24 cellular contexts compared by ENCODE assay signal in genomic region chrX:2492536-2493218, GRCh38. TPM values are rescaled to one million over a fixed set of nuclear protein-coding genes. Genes with fewer than 3 reads are reported as not detected.
DNase-seq lines count a peak whose midpoint lies in the region; ATAC-seq and TF ChIP-seq lines count a peak whose summit lies in the region.
"Had no signal": no experiment of that assay in that cellular context is flagged by ENCODE, and none has a peak within 500 bp of the region (broad histone marks: within the 10 kb centered on the region; RNA-seq: fewer than 3 reads in every experiment).

No MANE protein-coding gene starts in this region.

- no peaks in the 10 kb centered on the region; the same call in 1 of the 2 replicates for H3F3A ChIP-seq in GM23338 (replicated peaks; ENCODE audit: low read depth)

- no peak for TF ChIP-seq POLR2A in adrenal gland (IDR thresholded peaks at IDR 0.05)
- no peak for TF ChIP-seq POLR2A in sigmoid colon (IDR thresholded peaks at IDR 0.05)

- H3K27ac ChIP-seq in GM23338 (ENCODE audit: low read depth) = no peak overlapping the region
- no peak overlapping the region for H3K27ac ChIP-seq in adrenal gland
- H3K27ac ChIP-seq in hepatocyte = peak overlapping the region; percentile 12
- H3K27ac ChIP-seq in sigmoid colon = no peak overlapping the region
- H3K27ac ChIP-seq: brain microvascular endothelial cell, coronary artery, SK-N-MC, skin epidermis, VCaP had no signal

- H3K27ac Mint-ChIP-seq in GM23338 = peak overlapping the region; percentile 74
- H3K27ac Mint-ChIP-seq: activated T-helper 17 cell treated with anti-CD3 and anti-CD28 coated beads, Interleukin-2, amount 50 U/mL, for 72 hours; nephron had no signal

- H3K4me2 ChIP-seq in GM23338 (no peak overlapping the region), hepatocyte (no peak overlapping the region)

- H3K4me3 ChIP-seq in GM23338 (no peak overlapping the region), adrenal gland (no peak overlapping the region), hepatocyte (no peak overlapping the region), sigmoid colon (no peak overlapping the region), H7 (ENCODE audit: insufficient read depth, low read depth, low read length) (no peak overlapping the region)
- H3K4me3 ChIP-seq: coronary artery, SK-N-MC, skin epidermis, thyroid gland had no signal

- ATAC-seq in GM23338 = no peak
- no peak for ATAC-seq in HG03095 (IDR thresholded peaks at IDR 0.05; ENCODE audit: unreplicated experiment)
- ATAC-seq: activated T-helper 17 cell treated with anti-CD3 and anti-CD28 coated beads, Interleukin-2, amount 50 U/mL, for 72 hours; stimulated activated naive CD8-positive, alpha-beta T cell treated with anti-CD3 and anti-CD28 coated beads, Interleukin-15, Interleukin-2, amounts not matched to agents 100 U/mL and 50 U/mL, for 24 hours had no signal

- H4K20me1 ChIP-seq in GM23338 (replicated peaks; ENCODE audit: insufficient read depth) (peaks cover 16% of the 10 kb centered on the region; the same call in 1 of the 2 replicates), hepatocyte (ENCODE audit: insufficient read depth, poor library complexity, severe bottlenecking) (peaks cover 23% of the 10 kb centered on the region)

- H3K9me3 ChIP-seq in adrenal gland (replicated peaks in 1 of 3) (no peaks in the 10 kb centered on the region), hepatocyte (ENCODE audit: low read depth) (no peaks in the 10 kb centered on the region), sigmoid colon (no peaks in the 10 kb centered on the region)
- H3K9me3 ChIP-seq: thyroid gland had no signal

- H3K79me2 ChIP-seq in GM23338 (replicated peaks; ENCODE audit: insufficient read depth) (peaks cover 76% of the 10 kb centered on the region), hepatocyte (peaks cover 97% of the 10 kb centered on the region)

- no peak for TF ChIP-seq EP300 in sigmoid colon (IDR thresholded peaks at IDR 0.05)

- peaks cover 25% of the 10 kb centered on the region for H3K4me1 ChIP-seq in GM23338 (ENCODE audit: insufficient read depth)
- H3K4me1 ChIP-seq in adrenal gland (replicated peaks in 1 of 2) = peaks cover under 1 to 15% of the 10 kb centered on the region in 2 donors
- peaks cover 8% of the 10 kb centered on the region for H3K4me1 ChIP-seq in hepatocyte (ENCODE audit: insufficient read depth)
- H3K4me1 ChIP-seq in sigmoid colon = peaks cover 0 to 9% (median 9%) of the 10 kb centered on the region in 4 donors

- no peak for TF ChIP-seq CTCF in GM23338 (conservative IDR thresholded peaks at IDR 0.05; ENCODE audit: low read depth in 2 of 2)
- no peak for TF ChIP-seq CTCF in adrenal gland (IDR thresholded peaks at IDR 0.05)
- TF ChIP-seq CTCF in hepatocyte (IDR thresholded peaks at IDR 0.05; ENCODE audit: poor library complexity) = no peak
- no peak for TF ChIP-seq CTCF in sigmoid colon (IDR thresholded peaks at IDR 0.05)

- DNase-seq in GM23338 (ENCODE audit: low spot score) = no peak
- peak in 6 of 7 donors; percentile 33 to 57 (median 40) for DNase-seq in adrenal gland
- no peak for DNase-seq in hepatocyte (ENCODE audit: low spot score)
- DNase-seq in sigmoid colon = peak; percentile 52
- DNase-seq in activated gamma-delta T cell (lab: John Stamatoyannopoulos, UW) = no peak
- DNase-seq in H7 = no peak
- no peak for DNase-seq in ureter (ENCODE audit: low spot score)
- DNase-seq: activated CD4-positive, alpha-beta T cell treated with anti-CD3 and anti-CD28 coated beads, Interleukin-2, amount 50 U/mL, for 4 hours; activated CD8-positive, alpha-beta memory T cell treated with anti-CD3 and anti-CD28 coated beads, Interleukin-2, amount 50 U/mL, for 4 hours; brain microvascular endothelial cell; left colon; NCI-H146; NCI-H524 treated with DMSO at 0.1 percent for 48 hours; stimulated activated CD4-positive, alpha-beta T cell treated with anti-CD3 and anti-CD28 coated beads, Interleukin-2, amount 100 ng/mL, for 48 hours; stimulated activated naive CD8-positive, alpha-beta T cell treated with anti-CD3 and anti-CD28 coated beads, Interleukin-15, Interleukin-2, amounts not matched to agents 100 U/mL and 50 U/mL, for 24 hours; T-helper 2 cell; thyroid gland had no signal

- H3K27me3 Mint-ChIP-seq in GM23338 (ENCODE audit: insufficient read depth, low read depth, poor library complexity) = peaks cover 14% of the 10 kb centered on the region
- H3K27me3 Mint-ChIP-seq: activated T-helper 17 cell treated with anti-CD3 and anti-CD28 coated beads, Interleukin-2, amount 50 U/mL, for 72 hours had no signal

- no peaks in the 10 kb centered on the region for H3K27me3 ChIP-seq in GM23338 (ENCODE audit: insufficient read depth)
- H3K27me3 ChIP-seq in adrenal gland = no peaks in the 10 kb centered on the region
- H3K27me3 ChIP-seq in hepatocyte = no peaks in the 10 kb centered on the region
- H3K27me3 ChIP-seq in sigmoid colon = no peaks in the 10 kb centered on the region
- H3K27me3 ChIP-seq in H7 (ENCODE audit: control insufficient read depth, insufficient read depth, low read length) = no peaks in the 10 kb centered on the region
- H3K27me3 ChIP-seq: brain microvascular endothelial cell, thyroid gland had no signal

- H2AFZ ChIP-seq in GM23338 = no peak overlapping the region
- H2AFZ ChIP-seq in hepatocyte = no peak overlapping the region

- H3K36me3 ChIP-seq in GM23338 (ENCODE audit: insufficient read depth) (no peaks in the 10 kb centered on the region), adrenal gland (replicated peaks in 1 of 2) (peaks cover 0 to 29% of the 10 kb centered on the region in 2 donors), hepatocyte (replicated peaks; ENCODE audit: insufficient read depth, low read depth) (no peaks in the 10 kb centered on the region), sigmoid colon (peaks cover 19 to 35% (median 23%) of the 10 kb centered on the region in 4 donors), H7 (replicated peaks; ENCODE audit: control insufficient read depth, insufficient read depth, low read length) (peaks cover 14% of the 10 kb centered on the region)

- no peak overlapping the region for H3K4me3 Mint-ChIP-seq in GM23338
- H3K4me3 Mint-ChIP-seq: activated T-helper 17 cell treated with anti-CD3 and anti-CD28 coated beads, Interleukin-2, amount 50 U/mL, for 72 hours; nephron had no signal

- no peaks in the 10 kb centered on the region for H3K9me2 ChIP-seq in GM23338 (ENCODE audit: insufficient read depth)
- no peaks in the 10 kb centered on the region for H3K9me2 ChIP-seq in hepatocyte (replicated peaks; ENCODE audit: insufficient read depth)

- 71 to 85% (median 78%) methylated on average over 20 to 22 of the region's 22 CpGs for WGBS in adrenal gland, 4 donors
- 95% methylated on average over 22 of the region's 22 CpGs for WGBS in hepatocyte (ENCODE audit: low lambda C conversion rate, missing lambda C conversion rate)
- 91 to 92% methylated on average over 22 of the region's 22 CpGs for WGBS in sigmoid colon, 2 donors

- peaks cover 18% of the 10 kb centered on the region for H3K4me1 Mint-ChIP-seq in GM23338

- intact Hi-C loops in adrenal gland (cut with DNase I) (no loop called here), sigmoid colon (cut with DNase I) (loop anchor here (10.0 kb wide), 1 partner anchor 1322 kb away; no protein-coding TSS in a partner anchor)

- no peaks in the 10 kb centered on the region for H3K9me3 Mint-ChIP-seq in GM23338
- H3K9me3 Mint-ChIP-seq: activated T-helper 17 cell treated with anti-CD3 and anti-CD28 coated beads, Interleukin-2, amount 50 U/mL, for 72 hours; nephron had no signal

- peaks cover 62% of the 10 kb centered on the region for H3K36me3 Mint-ChIP-seq in GM23338 (ENCODE audit: low read depth)

TF ChIP-seq in GM23338, 12 proteins besides CTCF, POLR2A, EP300 and RAD21 (continues in another document):
- TF ChIP-seq EZH2 (IDR thresholded peaks at IDR 0.05; ENCODE audit: low read depth, unreplicated experiment) (no peak), POLR2AphosphoS5 (IDR thresholded peaks at IDR 0.05; ENCODE audit: low read depth) (no peak), EZH2phosphoT487 (IDR thresholded peaks at IDR 0.05; ENCODE audit: unreplicated experiment) (no peak)

RNA-seq across cellular contexts. Expression of gene DHRSX, which starts 8.1 kb away (rescaled TPM):
- 18.5 and 33.9 TPM in 2 replicates for total RNA-seq in GM23338 (2014; rRNA removed; shearing (Covaris generic))
- 43.0 and 44.3 TPM in 2 replicates for polyA plus RNA-seq in GM23338 (2016; fragmentation: Nextera tagmentation; extraction: Ambion mirVana)
- 10 to 100 TPM; 19.9 to 51.4 (median 27.7) TPM for total RNA-seq in adrenal gland
- 10 to 100 TPM in 1 of 3 donors, 1 to 10 TPM in 2; 6.4 to 68.6 (median 9.4) TPM for polyA plus RNA-seq in adrenal gland
- 37.2 and 42.7 TPM in 2 replicates for total RNA-seq in hepatocyte
- 59.3 and 71.7 TPM in 2 replicates for polyA plus RNA-seq in hepatocyte
- 10 to 100 TPM; 12.5 to 25.2 (median 15.1) TPM for total RNA-seq in sigmoid colon
- polyA plus RNA-seq in sigmoid colon = 10 to 100 TPM; 12.5 to 16.8 (median 16.2) TPM
- total RNA-seq in H7 (2014; rRNA removed; shearing (Covaris generic)) = 25.5 and 29.6 TPM in 2 replicates
- total RNA-seq in ureter = 18.5 TPM

RNA-seq across cellular contexts. Expression of gene ZBED1, which starts 8.1 kb away (rescaled TPM):
- total RNA-seq in GM23338 (2014; rRNA removed; shearing (Covaris generic)) = 43.8 and 45.0 TPM in 2 replicates
- 16.1 and 16.4 TPM in 2 replicates for polyA plus RNA-seq in GM23338 (2016; fragmentation: Nextera tagmentation; extraction: Ambion mirVana)
- total RNA-seq in adrenal gland = 10 to 100 TPM; 44.0 to 70.5 (median 51.3) TPM
- 10 to 100 TPM; 10.7 to 42.6 (median 12.2) TPM for polyA plus RNA-seq in adrenal gland
- 41.4 and 43.1 TPM in 2 replicates for total RNA-seq in hepatocyte
- 25.9 and 26.4 TPM in 2 replicates for polyA plus RNA-seq in hepatocyte
- total RNA-seq in sigmoid colon = 10 to 100 TPM; 25.8 to 35.6 (median 27.6) TPM
- polyA plus RNA-seq in sigmoid colon = 10 to 100 TPM; 24.6 to 30.6 (median 29.4) TPM
- 55.4 and 59.1 TPM in 2 replicates for total RNA-seq in H7 (2014; rRNA removed; shearing (Covaris generic))
- 21.5 TPM for total RNA-seq in ureter

Comparison
In these comparisons a context has a peak if more than half of its experiments do, and no peak if none do; other contexts are left out.
1. DNase-seq: peak in adrenal gland (6 of 7) and sigmoid colon (single experiment); none in GM23338 (single experiment), hepatocyte (single experiment), activated gamma-delta T cell (single experiment), H7 (single experiment) and ureter (single experiment).